35 cellular contexts compared by ENCODE assay signal in genomic region chr7:103940382-103941268, GRCh38. TPM values are rescaled to one million over a fixed set of nuclear protein-coding genes. Genes with fewer than 3 reads are reported as not detected.
"Had no signal": no experiment of that assay in that cellular context is flagged by ENCODE, and none has a peak within 500 bp of the region (broad histone marks: within the 10 kb centered on the region; RNA-seq: fewer than 3 reads in every experiment).

No MANE protein-coding gene starts in this region.

- DNase-seq: activated CD4-positive, alpha-beta memory T cell treated with anti-CD3 and anti-CD28 coated beads for 36 hours; activated CD4-positive, alpha-beta T cell treated with anti-CD3 and anti-CD28 coated beads for 36 hours; activated CD4-positive, alpha-beta T cell treated with anti-CD3 and anti-CD28 coated beads, Interleukin-2, amount 10 ng/mL, durations not matched to agents 24 days and 14 days; activated CD4-positive, CD25-positive, alpha-beta regulatory T cell; activated CD4-positive, CD25-positive, alpha-beta regulatory T cell treated with anti-CD3 and anti-CD28 coated beads, Interleukin-2, amount 50 U/mL, for 72 hours; activated CD8-positive, alpha-beta memory T cell treated with anti-CD3 and anti-CD28 coated beads, Interleukin-2, amount 10 ng/mL, durations not matched to agents 7 days and 5 days; activated CD8-positive, alpha-beta memory T cell treated with anti-CD3 and anti-CD28 coated beads, Interleukin-2, amount 50 U/mL, for 4 hours; activated CD8-positive, alpha-beta T cell treated with anti-CD3 and anti-CD28 coated beads, Interleukin-2, amount 10 ng/mL, durations not matched to agents 7 days and 5 days; activated effector memory CD4-positive, alpha-beta T cell treated with anti-CD3 and anti-CD28 coated beads, Interleukin-2, amount 50 U/mL, for 16 hours; activated naive CD4-positive, alpha-beta T cell treated with anti-CD3 and anti-CD28 coated beads for 36 hours; activated naive CD8-positive, alpha-beta T cell treated with anti-CD3 and anti-CD28 coated beads for 36 hours; activated naive CD8-positive, alpha-beta T cell treated with anti-CD3 and anti-CD28 coated beads, Interleukin-2, amount 50 U/mL, for 24 hours; activated T-cell treated with anti-CD3 and anti-CD28 coated beads, Interleukin-2, amount 50 U/mL, for 1 hour; activated T-cell treated with anti-CD3 and anti-CD28 coated beads, Interleukin-2, amount 50 U/mL, for 48 hours; adrenal gland; amygdala; aorta; body of pancreas; caudate nucleus; cortex of kidney; dorsolateral prefrontal cortex; effector memory CD4-positive, alpha-beta T cell; endodermal cell; erythroblast; foreskin keratinocyte; gastrocnemius medialis; glutamatergic neuron; heart left ventricle; T-helper 17 cell had no signal

- H3K9me3 ChIP-seq: adrenal gland, body of pancreas, esophagus muscularis mucosa, gastrocnemius medialis, heart left ventricle had no signal

- H3K36me3 ChIP-seq: adrenal gland, esophagus muscularis mucosa, gastrocnemius medialis, heart left ventricle had no signal

- H3K4me1 ChIP-seq: adrenal gland, esophagus muscularis mucosa, foreskin keratinocyte, gastrocnemius medialis, heart left ventricle had no signal

- H3K27ac ChIP-seq: adrenal gland, body of pancreas, dorsolateral prefrontal cortex, esophagus muscularis mucosa, foreskin keratinocyte, gastrocnemius medialis, heart left ventricle had no signal

- FAIRE-seq: colon had no signal

- H3K4me3 ChIP-seq: adrenal gland, body of pancreas, dorsolateral prefrontal cortex, esophagus muscularis mucosa, gastrocnemius medialis, heart left ventricle had no signal

- H3K27me3 ChIP-seq: adrenal gland, body of pancreas, esophagus muscularis mucosa, foreskin keratinocyte, gastrocnemius medialis had no signal

- ATAC-seq: activated CD4-positive, alpha-beta T cell treated with anti-CD3 and anti-CD28 coated beads for 36 hours; activated CD8-positive, alpha-beta memory T cell treated with anti-CD3 and anti-CD28 coated beads, Interleukin-2, amount 10 ng/mL, durations not matched to agents 7 days and 5 days; activated CD8-positive, alpha-beta T cell treated with anti-CD3 and anti-CD28 coated beads, Interleukin-2, amount 10 ng/mL, durations not matched to agents 7 days and 5 days; activated naive CD8-positive, alpha-beta T cell treated with anti-CD3 and anti-CD28 coated beads, Interleukin-2, amount 50 U/mL, for 24 hours; body of pancreas; foreskin keratinocyte; gastrocnemius medialis; heart left ventricle; T-helper 17 cell had no signal

RNA-seq across cellular contexts. Expression of gene RELN, which starts 48.8 kb away (rescaled TPM):
- total RNA-seq: activated CD4-positive, alpha-beta memory T cell treated with anti-CD3 and anti-CD28 coated beads for 36 hours; activated CD4-positive, alpha-beta T cell treated with anti-CD3 and anti-CD28 coated beads for 36 hours; activated CD4-positive, alpha-beta T cell treated with anti-CD3 and anti-CD28 coated beads, Interleukin-2, amount 10 ng/mL, durations not matched to agents 24 days and 14 days; activated CD8-positive, alpha-beta memory T cell treated with anti-CD3 and anti-CD28 coated beads for 36 hours; activated CD8-positive, alpha-beta memory T cell treated with anti-CD3 and anti-CD28 coated beads, Interleukin-2, amount 10 ng/mL, durations not matched to agents 7 days and 5 days; activated CD8-positive, alpha-beta T cell treated with anti-CD3 and anti-CD28 coated beads, Interleukin-2, amount 10 ng/mL, durations not matched to agents 7 days and 5 days; activated naive CD4-positive, alpha-beta T cell treated with anti-CD3 and anti-CD28 coated beads for 36 hours; activated naive CD8-positive, alpha-beta T cell treated with anti-CD3 and anti-CD28 coated beads for 36 hours; activated T-helper 1 cell treated with anti-CD3 and anti-CD28 coated beads, Interleukin-12 subunit alpha, Interleukin-12 subunit beta, Interleukin-2, Interleukin-4 antibody, amounts not matched to agents 30 ng/mL and 10 ng/mL and 1 ng/mL, durations not matched to agents 14 hours and 24 hours and 36 hours; activated T-helper 2 cell treated with anti-CD3 and anti-CD28 coated beads, Interferon-gamma antibody, Interleukin-2, Interleukin-4, amounts not matched to agents 10 μg/mL and 5 μg/mL and 100 μg/mL, durations not matched to agents 14 hours and 24 hours and 36 hours; chondrocyte; foreskin keratinocyte; T-helper 17 cell had no signal
- polyA plus RNA-seq: foreskin keratinocyte had no signal
